In the genomic region with DNA sequence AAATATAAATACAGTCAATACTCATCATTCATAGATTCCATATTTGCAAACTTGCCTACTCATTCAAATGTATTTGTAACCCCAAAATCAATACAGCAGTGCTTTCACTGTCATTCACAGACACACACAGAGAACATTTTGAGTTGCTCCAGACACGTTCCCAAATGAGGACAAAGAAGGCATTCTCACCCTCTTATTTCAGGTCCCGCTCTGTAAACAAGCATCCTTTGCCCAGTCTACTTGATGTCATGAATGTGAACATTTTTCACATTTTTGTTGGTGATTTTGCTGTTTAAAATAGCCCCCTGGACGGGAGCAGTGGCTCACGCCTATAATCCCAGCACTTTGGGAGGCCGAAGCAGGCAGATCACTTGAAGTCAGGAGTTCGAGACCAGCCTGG, we compare ENCODE assay signal across 16 cellular contexts. TPM values are rescaled to one million over a fixed set of nuclear protein-coding genes. Genes with fewer than 3 reads are reported as not detected.
A peak's percentile ranks its signal among the peaks of the same experiment; 100 is the strongest.
DNase-seq lines count a peak whose midpoint lies in the region; ATAC-seq and TF ChIP-seq lines count a peak whose summit lies in the region.
"Had no signal": no experiment of that assay in that cellular context is flagged by ENCODE, and none has a peak within 500 bp of the region (broad histone marks: within the 10 kb centered on the region; RNA-seq: fewer than 3 reads in every experiment).

No MANE protein-coding gene starts in this region.

- ATAC-seq in body of pancreas (peak; percentile 53), HG03342 (IDR thresholded peaks at IDR 0.05; ENCODE audit: unreplicated experiment) (no peak), HG03460 (IDR thresholded peaks at IDR 0.05; ENCODE audit: unreplicated experiment) (no peak)
- ATAC-seq: A549; CD8-positive, alpha-beta T cell had no signal

- TF ChIP-seq CTCF in body of pancreas (IDR thresholded peaks at IDR 0.05) (no peak), breast epithelium (IDR thresholded peaks at IDR 0.05) (no peak), spleen (IDR thresholded peaks at IDR 0.05 in 8 of 11, conservative IDR thresholded peaks at IDR 0.05 in 3 of 11) (no peak)

- WGBS in body of pancreas, 2 donors, result 72 to 74% methylated on average over 5 to 6 of the region's 6 CpGs
- 89 to 97% (median 95%) methylated on average over 6 of the region's 6 CpGs for WGBS in spleen, 5 donors

- H3K4me3 ChIP-seq in body of pancreas, result no peak overlapping the region
- no peak overlapping the region for H3K4me3 ChIP-seq in breast epithelium
- H3K4me3 ChIP-seq in spleen, result no peak overlapping the region
- H3K4me3 ChIP-seq: A549, GM23248 had no signal

- H3K4me1 ChIP-seq in body of pancreas (no peaks in the 10 kb centered on the region), breast epithelium (no peaks in the 10 kb centered on the region), spleen (no peaks in the 10 kb centered on the region)
- H3K4me1 ChIP-seq: A549 had no signal

- DNase-seq in body of pancreas, result no peak
- DNase-seq in globus pallidus (ENCODE audit: low spot score), result peak; percentile 82
- DNase-seq in pons (ENCODE audit: low spot score), result peak; percentile 90
- no peak for DNase-seq in breast epithelium (ENCODE audit: low spot score in 2 of 2)
- no peak for DNase-seq in spleen
- DNase-seq: CD8-positive, alpha-beta T cell; COR-L47; DND-41; GF-D8; GM23248; H7 had no signal

- TF ChIP-seq POLR2A in body of pancreas (IDR thresholded peaks at IDR 0.05) (no peak), breast epithelium (IDR thresholded peaks at IDR 0.05) (no peak), spleen (IDR thresholded peaks at IDR 0.05) (no peak)

- H3K9me3 ChIP-seq in body of pancreas, result no peaks in the 10 kb centered on the region
- no peaks in the 10 kb centered on the region for H3K9me3 ChIP-seq in breast epithelium
- H3K9me3 ChIP-seq in spleen, result no peaks in the 10 kb centered on the region
- H3K9me3 ChIP-seq: A549 had no signal

- H3K36me3 ChIP-seq in body of pancreas (replicated peaks in 1 of 2; ENCODE audit: insufficient read depth in 1 of 2, low read depth in 2 of 2), result peaks cover 0 to 9% of the 10 kb centered on the region in 2 donors
- no peaks in the 10 kb centered on the region for H3K36me3 ChIP-seq in breast epithelium
- peaks cover 0 to 92% (median 74%) of the 10 kb centered on the region in 6 donors for H3K36me3 ChIP-seq in spleen

- H3K27ac ChIP-seq in body of pancreas, result peak overlapping the region in 1 of 4 donors; percentile 46
- H3K27ac ChIP-seq in breast epithelium, result no peak overlapping the region
- no peak overlapping the region for H3K27ac ChIP-seq in spleen
- H3K27ac ChIP-seq: A549, GM23248, HL-60 had no signal

- no peaks in the 10 kb centered on the region for H3K27me3 ChIP-seq in body of pancreas
- no peaks in the 10 kb centered on the region for H3K27me3 ChIP-seq in breast epithelium
- H3K27me3 ChIP-seq in spleen (replicated peaks in 1 of 7), result no peaks in the 10 kb centered on the region

- intact Hi-C loops in body of pancreas (cut with DNase I) (no loop called here), breast epithelium (cut with DNase I; ENCODE audit: low total_unique reads) (no loop called here), spleen (cut with DNase I; ENCODE audit: low total_unique reads) (no loop called here)

RNA-seq across cellular contexts. Expression of gene C19orf47, which starts 15.5 kb away (rescaled TPM):
- 10 to 100 TPM in 1 of 2 donors, 1 to 10 TPM in 1; 3.9 to 19.8 TPM for total RNA-seq in body of pancreas
- total RNA-seq in breast epithelium, result 10 to 100 TPM in 2 of 3 donors, 1 to 10 TPM in 1; 6.7 to 13.0 (median 10.2) TPM
- total RNA-seq in spleen, result 10 to 100 TPM; 10.2 to 21.9 (median 13.2) TPM
- polyA plus RNA-seq in spleen, result 10 to 100 TPM in 1 of 3 donors, 1 to 10 TPM in 2; 8.2 to 14.7 (median 8.5) TPM

RNA-seq across cellular contexts. Expression of gene PLD3, which starts 15.8 kb away (rescaled TPM):
- total RNA-seq in body of pancreas, result 100 to 1,000 TPM; 155 to 162 TPM
- 100 to 1,000 TPM; 165 to 473 (median 221) TPM for total RNA-seq in breast epithelium
- 100 to 1,000 TPM; 187 to 589 (median 326) TPM for total RNA-seq in spleen
- polyA plus RNA-seq in spleen, result 100 to 1,000 TPM in 1 of 3 donors, 10 to 100 TPM in 2; 61.3 to 120 (median 81.6) TPM

RNA-seq across cellular contexts. Expression of gene AKT2, which starts 47.5 kb away (rescaled TPM):
- total RNA-seq in body of pancreas, result 10 to 100 TPM; 46.2 to 96.2 TPM
- 10 to 100 TPM; 83.4 to 88.3 (median 84.9) TPM for total RNA-seq in breast epithelium
- total RNA-seq in spleen, result 100 to 1,000 TPM in 4 of 7 donors, 10 to 100 TPM in 3; 95.1 to 134 (median 112) TPM
- 10 to 100 TPM; 28.8 to 75.7 (median 37.1) TPM for polyA plus RNA-seq in spleen

RNA-seq across cellular contexts. Expression of gene HIPK4, which starts 57.3 kb away (rescaled TPM):
- not detected for total RNA-seq in body of pancreas
- under 1 TPM in 2 of 3 donors, not detected in 1; 0.16 to 0.33 TPM for total RNA-seq in breast epithelium
- under 1 TPM in 1 of 7 donors, not detected in 6; 0.19 TPM for total RNA-seq in spleen
- under 1 TPM in 1 of 3 donors, not detected in 2; 0.08 TPM for polyA plus RNA-seq in spleen
- polyA plus RNA-seq: CD14-positive monocyte had no signal

Comparison
In these comparisons a context has a peak if more than half of its experiments do, and no peak if none do; other contexts are left out.
1. DNase-seq: peak in globus pallidus (single experiment) and pons (single experiment); none in body of pancreas (0 of 4), breast epithelium (0 of 2) and spleen (single experiment).